Comparison of ENCODE assay signal across 8 cellular contexts in genomic region chr9:35756743-35757526, GRCh38. TPM values are rescaled to one million over a fixed set of nuclear protein-coding genes. Genes with fewer than 3 reads are reported as not detected.
DNase-seq lines count a peak whose midpoint lies in the region; ATAC-seq lines count a peak whose summit lies in the region.

No MANE protein-coding gene starts in this region.

- peak; percentile 22 for DNase-seq in EH (ENCODE audit: low read depth)
- DNase-seq in M059J (ENCODE audit: low read depth) = peak; percentile 67
- peak; percentile 41 for DNase-seq in T-helper 9 cell
- DNase-seq in cerebellum (ENCODE audit: low spot score) = peak; percentile 61
- peak; percentile 73 to 84 for DNase-seq in left colon
- DNase-seq in stimulated activated CD4-positive, alpha-beta T cell treated with anti-CD3 and anti-CD28 coated beads, Interleukin-2, amount 100 ng/mL, for 4 hours (ENCODE audit: low read depth) = peak; percentile 23
- no peak for DNase-seq in foreskin melanocyte

- intact Hi-C loops in left colon (cut with DNase I, micrococcal nuclease) = no loop called here

- ATAC-seq in GM21723 (IDR thresholded peaks at IDR 0.05; ENCODE audit: unreplicated experiment) (peak; percentile 67), left colon (peak; percentile 78)

RNA-seq across cellular contexts. Expression of gene MSMP, which starts 2.9 kb away (rescaled TPM):
- not detected in 2 replicates for total RNA-seq in M059J (2014; rRNA removed; shearing (Covaris generic))
- total RNA-seq in cerebellum = not detected
- total RNA-seq in left colon = not detected

RNA-seq across cellular contexts. Expression of gene RGP1, which starts 7.8 kb away (rescaled TPM):
- total RNA-seq in M059J (2014; rRNA removed; shearing (Covaris generic)) = 17.5 and 22.4 TPM in 2 replicates
- total RNA-seq in cerebellum (16.4 TPM), left colon (10 to 100 TPM; 54.8 to 56.3 TPM)

RNA-seq across cellular contexts. Expression of gene GBA2, which starts 7.9 kb away (rescaled TPM):
- total RNA-seq in M059J (2014; rRNA removed; shearing (Covaris generic)) = 19.6 and 22.2 TPM in 2 replicates
- 56.0 TPM for total RNA-seq in cerebellum
- 100 to 1,000 TPM; 179 to 186 TPM for total RNA-seq in left colon

RNA-seq across cellular contexts. Expression of gene CREB3, which starts 24.5 kb away (rescaled TPM):
- 133 and 168 TPM in 2 replicates for total RNA-seq in M059J (2014; rRNA removed; shearing (Covaris generic))
- total RNA-seq in cerebellum (23.5 TPM), left colon (10 to 100 TPM; 40.2 to 40.6 TPM)

RNA-seq across cellular contexts. Expression of gene TLN1, which starts 24.9 kb away (rescaled TPM):
- 110 and 215 TPM in 2 replicates for total RNA-seq in M059J (2014; rRNA removed; shearing (Covaris generic))
- total RNA-seq in cerebellum (29.4 TPM), left colon (100 to 1,000 TPM; 142 to 172 TPM)
